ENCODE assay signal across 12 cellular contexts in the genomic region with DNA sequence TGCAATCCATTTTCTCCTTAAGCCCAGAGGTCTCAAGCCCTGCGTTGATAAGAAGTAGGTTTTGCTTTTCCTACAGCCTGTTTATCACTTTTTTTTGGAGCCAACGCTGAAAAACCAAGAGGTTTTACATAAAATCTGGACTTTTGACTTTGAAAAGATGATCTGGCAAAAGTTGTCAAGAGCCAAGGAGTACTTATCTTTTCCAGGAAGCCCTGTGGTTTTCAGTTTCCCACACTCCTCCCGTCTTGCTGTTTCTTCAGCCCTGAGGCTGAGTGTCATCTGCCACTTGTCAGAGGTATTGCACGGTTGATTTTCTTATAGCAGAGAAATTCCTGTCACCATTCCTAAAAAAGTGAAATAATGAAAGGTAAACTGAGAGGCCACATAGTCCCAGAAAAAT.
DNase-seq lines count a peak whose midpoint lies in the region; ATAC-seq and TF ChIP-seq lines count a peak whose summit lies in the region.
"Had no signal": no experiment of that assay in that cellular context is flagged by ENCODE, and none has a peak within 500 bp of the region (broad histone marks: within the 10 kb centered on the region; RNA-seq: fewer than 3 reads in every experiment).

No MANE protein-coding gene starts in this region.

- H3K9me3 Mint-ChIP-seq in CD4-positive, CD25-positive, alpha-beta regulatory T cell: peaks cover 0 to 2% (median 0%) of the 10 kb centered on the region in 7 donors
- no peaks in the 10 kb centered on the region for H3K9me3 Mint-ChIP-seq in activated T-helper 17 cell treated with anti-CD3 and anti-CD28 coated beads, Interleukin-2, amount 50 U/mL, for 72 hours

- peaks cover 5 to 25% (median 18%) of the 10 kb centered on the region in 4 donors for H3K4me1 Mint-ChIP-seq in CD4-positive, CD25-positive, alpha-beta regulatory T cell
- peaks cover 10% of the 10 kb centered on the region for H3K4me1 Mint-ChIP-seq in activated T-helper 17 cell treated with anti-CD3 and anti-CD28 coated beads, Interleukin-2, amount 50 U/mL, for 72 hours

- ATAC-seq in CD4-positive, CD25-positive, alpha-beta regulatory T cell (ENCODE audit: low read depth in 2 of 2): no peak
- peak; percentile 65 for ATAC-seq in activated T-helper 17 cell treated with anti-CD3 and anti-CD28 coated beads, Interleukin-2, amount 50 U/mL, for 72 hours (replicated peaks)
- no peak for ATAC-seq in GM21529 (IDR thresholded peaks at IDR 0.05; ENCODE audit: unreplicated experiment)
- ATAC-seq: HCT116 had no signal

- H3K36me3 ChIP-seq in CD4-positive, CD25-positive, alpha-beta regulatory T cell (ENCODE audit: control insufficient read depth, insufficient read depth, low read length): peaks cover 13% of the 10 kb centered on the region

- CTCF ChIA-PET in HEK293T (lab: Yijun Ruan, JAX): interaction anchor here (0.6 kb wide), 1 partner anchor 257 kb away, joined by 3 read pairs; no protein-coding TSS in a partner anchor

- no peaks in the 10 kb centered on the region for H3K27me3 ChIP-seq in CD4-positive, CD25-positive, alpha-beta regulatory T cell (ENCODE audit: control insufficient read depth, insufficient read depth, low read length)

- no peaks in the 10 kb centered on the region for H3K4me1 ChIP-seq in CD4-positive, CD25-positive, alpha-beta regulatory T cell (ENCODE audit: control insufficient read depth, insufficient read depth, low read length, poor library complexity, severe bottlenecking)

- H3K4me3 Mint-ChIP-seq in CD4-positive, CD25-positive, alpha-beta regulatory T cell: peak overlapping the region in 1 of 4 donors; percentile 6
- H3K4me3 Mint-ChIP-seq in activated T-helper 17 cell treated with anti-CD3 and anti-CD28 coated beads, Interleukin-2, amount 50 U/mL, for 72 hours: peak overlapping the region; percentile 19

- H3K36me3 Mint-ChIP-seq in CD4-positive, CD25-positive, alpha-beta regulatory T cell: peaks cover 34% of the 10 kb centered on the region
- H3K36me3 Mint-ChIP-seq in activated T-helper 17 cell treated with anti-CD3 and anti-CD28 coated beads, Interleukin-2, amount 50 U/mL, for 72 hours (ENCODE audit: low read depth): peaks cover 60% of the 10 kb centered on the region

- no peaks in the 10 kb centered on the region for H3K27me3 Mint-ChIP-seq in CD4-positive, CD25-positive, alpha-beta regulatory T cell
- no peaks in the 10 kb centered on the region for H3K27me3 Mint-ChIP-seq in activated T-helper 17 cell treated with anti-CD3 and anti-CD28 coated beads, Interleukin-2, amount 50 U/mL, for 72 hours

- H3K27ac Mint-ChIP-seq in CD4-positive, CD25-positive, alpha-beta regulatory T cell: peak overlapping the region in 2 of 3 donors; percentile 83 to 85
- peak overlapping the region; percentile 4 for H3K27ac Mint-ChIP-seq in activated T-helper 17 cell treated with anti-CD3 and anti-CD28 coated beads, Interleukin-2, amount 50 U/mL, for 72 hours

- H3K4me3 ChIP-seq in CD4-positive, CD25-positive, alpha-beta regulatory T cell (ENCODE audit: low read depth, low read length): no peak overlapping the region

- no peak overlapping the region for H3K27ac ChIP-seq in CD4-positive, CD25-positive, alpha-beta regulatory T cell (ENCODE audit: insufficient read depth, low read length, poor library complexity, severe bottlenecking)

- peak in 1 of 3 donors; percentile 20 for DNase-seq in CD4-positive, CD25-positive, alpha-beta regulatory T cell
- DNase-seq in GF-D8 (lab: John Stamatoyannopoulos, UW) (peak; percentile 61), islet precursor cell (peak; percentile 57), HEK293T (ENCODE audit: extremely low spot score) (no peak), OCI-M2 (lab: John Stamatoyannopoulos, UW; ENCODE audit: unreplicated experiment) (no peak)
- DNase-seq: activated CD8-positive, alpha-beta memory T cell treated with anti-CD3 and anti-CD28 coated beads, Interleukin-2, amount 50 U/mL, for 48 hours; DMS153; NCI-H2171 treated with DMSO at 0.1 percent for 48 hours; right cardiac atrium had no signal

- H3K9me3 ChIP-seq in CD4-positive, CD25-positive, alpha-beta regulatory T cell (ENCODE audit: control insufficient read depth in 2 of 2, low read length in 2 of 2): no peaks in the 10 kb centered on the region

- POLR2A ChIA-PET in HEK293T (lab: Yijun Ruan, JAX): no interaction called here

TF ChIP-seq in HEK293T, 16 proteins besides CTCF, POLR2A, EP300 and RAD21:
- TF ChIP-seq ELF4 (IDR thresholded peaks at IDR 0.05) (no peak), FOXA1 (IDR thresholded peaks at IDR 0.05) (no peak), ARNT (IDR thresholded peaks at IDR 0.05) (no peak), LEF1 (IDR thresholded peaks at IDR 0.05; ENCODE audit: borderline replicate concordance) (no peak), ZNF384 (IDR thresholded peaks at IDR 0.05) (no peak), SUZ12 (IDR thresholded peaks at IDR 0.05) (no peak), L3MBTL2 (conservative IDR thresholded peaks at IDR 0.05) (no peak), NFRKB (IDR thresholded peaks at IDR 0.05) (no peak), SP1 (IDR thresholded peaks at IDR 0.05) (no peak), TARDBP (IDR thresholded peaks at IDR 0.05) (no peak), HDGF (IDR thresholded peaks at IDR 0.05; ENCODE audit: borderline replicate concordance) (no peak), CTBP1 (IDR thresholded peaks at IDR 0.05; ENCODE audit: borderline replicate concordance) (no peak), FOXM1 (IDR thresholded peaks at IDR 0.05; ENCODE audit: borderline replicate concordance) (no peak)
- TF ChIP-seq, protein P1, sequence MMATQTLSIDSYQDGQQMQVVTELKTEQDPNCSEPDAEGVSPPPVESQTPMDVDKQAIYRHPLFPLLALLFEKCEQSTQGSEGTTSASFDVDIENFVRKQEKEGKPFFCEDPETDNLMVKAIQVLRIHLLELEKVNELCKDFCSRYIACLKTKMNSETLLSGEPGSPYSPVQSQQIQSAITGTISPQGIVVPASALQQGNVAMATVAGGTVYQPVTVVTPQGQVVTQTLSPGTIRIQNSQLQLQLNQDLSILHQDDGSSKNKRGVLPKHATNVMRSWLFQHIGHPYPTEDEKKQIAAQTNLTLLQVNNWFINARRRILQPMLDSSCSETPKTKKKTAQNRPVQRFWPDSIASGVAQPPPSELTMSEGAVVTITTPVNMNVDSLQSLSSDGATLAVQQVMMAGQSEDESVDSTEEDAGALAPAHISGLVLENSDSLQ (IDR thresholded peaks at IDR 0.05): no peak

Comparison
In these comparisons a context has a peak if more than half of its experiments do, and no peak if none do; other contexts are left out.
1. DNase-seq: peak in GF-D8 (single experiment) and islet precursor cell (single experiment); none in HEK293T (single experiment) and OCI-M2 (single experiment).